ENCODE assay signal across 14 cellular contexts in genomic region chr20:32132911-32133549, GRCh38.
DNase-seq lines count a peak whose midpoint lies in the region; ATAC-seq lines count a peak whose summit lies in the region.
"Had no signal": no experiment of that assay in that cellular context is flagged by ENCODE, and none has a peak within 500 bp of the region (broad histone marks: within the 10 kb centered on the region; RNA-seq: fewer than 3 reads in every experiment).

No MANE protein-coding gene starts in this region.

- intact Hi-C loops in posterior cingulate gyrus (cut with DNase I) = no loop called here

- peak; percentile 95 for ATAC-seq in GM18502 (IDR thresholded peaks at IDR 0.05; ENCODE audit: poor library complexity, unreplicated experiment)
- peak; percentile 88 for ATAC-seq in GM19463 (IDR thresholded peaks at IDR 0.05; ENCODE audit: unreplicated experiment)
- ATAC-seq in HG02884 (IDR thresholded peaks at IDR 0.05; ENCODE audit: unreplicated experiment) = peak; percentile 84
- ATAC-seq in HG03571 (IDR thresholded peaks at IDR 0.05; ENCODE audit: unreplicated experiment) = peak; percentile 66
- ATAC-seq: K562, left lobe of liver, upper lobe of right lung had no signal

- no peak for DNase-seq in putamen (ENCODE audit: low spot score)
- no peak for DNase-seq in posterior cingulate gyrus
- DNase-seq in activated CD4-positive, alpha-beta T cell treated with anti-CD3 and anti-CD28 coated beads for 1 hour = no peak
- no peak for DNase-seq in UCSD-AML1 (lab: John Stamatoyannopoulos, UW; ENCODE audit: unreplicated experiment)
- DNase-seq: anterior cingulate cortex, dorsolateral prefrontal cortex, NCI-H187, upper lobe of right lung had no signal
